ENCODE assay signal across 8 cellular contexts in the genomic region with DNA sequence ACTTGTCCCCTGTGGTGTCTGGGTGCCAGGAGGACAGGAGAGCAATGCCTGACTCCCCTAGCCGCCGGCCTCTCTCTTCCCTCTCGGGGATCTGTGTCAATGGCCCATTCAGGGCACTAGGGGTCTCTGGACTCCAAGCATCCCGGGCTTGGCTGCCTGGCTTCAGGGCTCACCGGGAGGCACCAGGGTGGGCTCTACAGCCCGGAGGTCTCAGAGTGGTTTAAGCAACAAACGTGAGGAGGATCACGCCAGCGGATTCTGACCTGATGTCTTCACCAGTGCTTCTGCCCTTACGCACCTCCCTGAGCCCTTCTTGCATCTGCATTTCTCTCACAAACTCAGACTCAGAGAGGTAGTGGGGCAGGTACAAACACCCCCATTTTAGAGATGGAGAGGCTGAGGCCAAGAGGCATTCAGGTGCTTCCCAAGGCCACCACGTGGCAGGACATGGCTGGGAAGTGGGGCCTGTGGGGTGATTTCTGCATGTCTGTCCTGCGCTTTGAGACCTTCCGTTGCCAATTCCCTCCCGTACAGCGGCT.
DNase-seq lines count a peak whose midpoint lies in the region; ATAC-seq and TF ChIP-seq lines count a peak whose summit lies in the region.

No MANE protein-coding gene starts in this region.

- peak; percentile 91 for ATAC-seq in GM21723 (IDR thresholded peaks at IDR 0.05; ENCODE audit: unreplicated experiment)
- peak; percentile 67 for ATAC-seq in activated CD8-positive, alpha-beta T cell treated with anti-CD3 and anti-CD28 coated beads for 36 hours
- no peak for ATAC-seq in stimulated activated naive CD8-positive, alpha-beta T cell treated with anti-CD3 and anti-CD28 coated beads, Interleukin-15, Interleukin-2, amounts not matched to agents 100 U/mL and 50 U/mL, for 24 hours

- H3K4me3 ChIP-seq in KMS-11 (IDR thresholded peaks at IDR 0.05; ENCODE audit: insufficient read depth, low read depth, low read length) (no peak overlapping the region), left ventricle myocardium inferior (no peak overlapping the region)

- H3K27me3 Mint-ChIP-seq in activated CD8-positive, alpha-beta T cell treated with anti-CD3 and anti-CD28 coated beads for 36 hours: peaks cover 1% of the 10 kb centered on the region

- H3K9ac ChIP-seq in KMS-11: no peak overlapping the region

- TF ChIP-seq CTCF in 22Rv1 (IDR thresholded peaks at IDR 0.05) (peak; percentile 89), KMS-11 (conservative IDR thresholded peaks at IDR 0.05; ENCODE audit: low read depth, low read length) (peak; percentile 60), left ventricle myocardium inferior (IDR thresholded peaks at IDR 0.05; ENCODE audit: borderline replicate concordance) (peak; percentile 78)
- TF ChIP-seq CTCF in activated CD8-positive, alpha-beta T cell treated with anti-CD3 and anti-CD28 coated beads for 36 hours (IDR thresholded peaks at IDR 0.05): peak; percentile 73

- no peak overlapping the region for H3K27ac ChIP-seq in 22Rv1
- no peak overlapping the region for H3K27ac ChIP-seq in KMS-11
- no peak overlapping the region for H3K27ac ChIP-seq in left ventricle myocardium inferior (replicated peaks)

- H3K27ac Mint-ChIP-seq in activated CD8-positive, alpha-beta T cell treated with anti-CD3 and anti-CD28 coated beads for 36 hours: no peak overlapping the region

- H3K9me3 ChIP-seq in left ventricle myocardium inferior (replicated peaks): no peaks in the 10 kb centered on the region

- no peak overlapping the region for H2AFZ ChIP-seq in KMS-11 (ENCODE audit: low read depth)

- POLR2A ChIA-PET in activated CD8-positive, alpha-beta T cell treated with anti-CD3 and anti-CD28 coated beads for 36 hours (lab: Charles Lee): no interaction called here

- CTCF ChIA-PET in activated CD8-positive, alpha-beta T cell treated with anti-CD3 and anti-CD28 coated beads for 36 hours (lab: Charles Lee): interaction anchor here (0.8 to 0.9 kb wide), 3 partner anchors 12 to 113 kb away, joined by 3 to 4 read pairs (median 3); no protein-coding TSS in a partner anchor

- H3K9me3 Mint-ChIP-seq in activated CD8-positive, alpha-beta T cell treated with anti-CD3 and anti-CD28 coated beads for 36 hours: no peaks in the 10 kb centered on the region

- H3K4me1 ChIP-seq in KMS-11 (ENCODE audit: low read depth, poor library complexity, severe bottlenecking) (no peaks in the 10 kb centered on the region), left ventricle myocardium inferior (no peaks in the 10 kb centered on the region)

- intact Hi-C loops in activated CD8-positive, alpha-beta T cell treated with anti-CD3 and anti-CD28 coated beads for 36 hours (cut with micrococcal nuclease): no loop called here
- intact Hi-C loops in left ventricle myocardium inferior (cut with micrococcal nuclease): no loop called here

- H3K27me3 ChIP-seq in KMS-11 (ENCODE audit: insufficient read depth, low read depth) (no peaks in the 10 kb centered on the region), left ventricle myocardium inferior (ENCODE audit: low read depth) (peaks cover 62% of the 10 kb centered on the region)

- no peak overlapping the region for H3K4me3 Mint-ChIP-seq in activated CD8-positive, alpha-beta T cell treated with anti-CD3 and anti-CD28 coated beads for 36 hours

- DNase-seq in EL: peak; percentile 38
- DNase-seq in activated CD8-positive, alpha-beta T cell treated with anti-CD3 and anti-CD28 coated beads for 36 hours: peak; percentile 44
- no peak for DNase-seq in left ventricle myocardium inferior
- peak; percentile 38 for DNase-seq in stimulated activated naive CD8-positive, alpha-beta T cell treated with anti-CD3 and anti-CD28 coated beads, Interleukin-15, Interleukin-2, amounts not matched to agents 100 U/mL and 50 U/mL, for 24 hours
- DNase-seq in activated gamma-delta T cell (lab: John Stamatoyannopoulos, UW): no peak

- no peaks in the 10 kb centered on the region for H3K36me3 ChIP-seq in KMS-11 (ENCODE audit: insufficient read depth)
- no peaks in the 10 kb centered on the region for H3K36me3 ChIP-seq in left ventricle myocardium inferior

- H4K20me1 ChIP-seq in KMS-11 (ENCODE audit: insufficient read depth): no peaks in the 10 kb centered on the region

- H3K4me1 Mint-ChIP-seq in activated CD8-positive, alpha-beta T cell treated with anti-CD3 and anti-CD28 coated beads for 36 hours (ENCODE audit: low read depth): no peaks in the 10 kb centered on the region

- H3K36me3 Mint-ChIP-seq in activated CD8-positive, alpha-beta T cell treated with anti-CD3 and anti-CD28 coated beads for 36 hours (ENCODE audit: low read depth): no peaks in the 10 kb centered on the region

- no peak overlapping the region for H3K4me2 ChIP-seq in KMS-11

- no peaks in the 10 kb centered on the region for H3K79me2 ChIP-seq in KMS-11 (ENCODE audit: insufficient read depth, low read depth)

Comparison
In these comparisons a context has a peak if more than half of its experiments do, and no peak if none do; other contexts are left out.
1. DNase-seq: peak in EL (single experiment), activated CD8-positive, alpha-beta T cell treated with anti-CD3 and anti-CD28 coated beads for 36 hours (single experiment) and stimulated activated naive CD8-positive, alpha-beta T cell treated with anti-CD3 and anti-CD28 coated beads, Interleukin-15, Interleukin-2, amounts not matched to agents 100 U/mL and 50 U/mL, for 24 hours (single experiment); none in left ventricle myocardium inferior (single experiment) and activated gamma-delta T cell (single experiment).
2. Peak in every context shown above with its lines, with median percentiles within 50 percentile points of each other: CTCF ChIP-seq.